In the genomic region with DNA sequence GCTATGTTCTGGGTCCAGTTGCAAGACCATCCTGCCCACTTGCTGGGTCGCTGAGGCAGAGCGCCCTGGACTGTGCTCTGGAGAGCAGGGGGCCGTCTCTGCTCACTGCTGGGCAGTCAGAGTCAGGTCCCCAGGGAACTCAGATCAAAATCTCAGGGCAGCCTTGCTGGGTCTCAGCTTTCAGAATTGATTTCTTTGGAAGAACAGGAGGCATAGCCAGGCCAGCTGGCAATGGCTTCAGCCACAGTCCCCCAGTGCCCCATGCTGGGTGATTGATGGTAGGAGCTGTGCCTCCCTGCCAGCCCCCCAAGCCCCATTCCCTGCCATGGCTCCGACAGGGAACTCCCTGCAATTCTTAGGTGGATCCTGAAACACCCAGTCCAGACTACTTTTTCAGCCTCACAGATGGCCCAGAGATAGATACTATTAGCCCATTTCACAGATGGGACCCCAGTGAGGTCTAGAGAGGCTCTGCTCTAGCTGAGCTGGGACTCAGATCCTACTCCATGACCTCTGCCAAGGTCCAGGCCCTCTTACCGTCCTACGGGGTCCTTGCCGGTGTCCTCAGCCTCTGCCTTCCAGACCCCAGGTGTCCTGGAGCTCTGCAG, we compare ENCODE assay signal across 14 cellular contexts. TPM values are rescaled to one million over a fixed set of nuclear protein-coding genes. Genes with fewer than 3 reads are reported as not detected.
DNase-seq lines count a peak whose midpoint lies in the region; ATAC-seq and TF ChIP-seq lines count a peak whose summit lies in the region.
"Had no signal": no experiment of that assay in that cellular context is flagged by ENCODE, and none has a peak within 500 bp of the region (broad histone marks: within the 10 kb centered on the region; RNA-seq: fewer than 3 reads in every experiment).

No MANE protein-coding gene starts in this region.

- H3K27ac Mint-ChIP-seq in MCF 10A (ENCODE audit: low read depth, unreplicated experiment) = no peak overlapping the region
- H3K27ac Mint-ChIP-seq in activated naive CD8-positive, alpha-beta T cell treated with anti-CD3 and anti-CD28 coated beads for 36 hours = no peak overlapping the region
- H3K27ac Mint-ChIP-seq in effector memory CD8-positive, alpha-beta T cell = peak overlapping the region in 1 of 2 donors; percentile 52

- BruUV-seq in MCF 10A (replicated peaks; lab: Mats Ljungman, UMichigan) = no TSS peak

- ATAC-seq in effector memory CD8-positive, alpha-beta T cell (replicated peaks) = no peak
- ATAC-seq: sciatic nerve had no signal

- peaks cover 0 to 4% of the 10 kb centered on the region in 2 donors for H3K9me3 ChIP-seq in breast epithelium
- H3K9me3 ChIP-seq in vagina = no peaks in the 10 kb centered on the region

- H3K4me3 Mint-ChIP-seq in MCF 10A (ENCODE audit: unreplicated experiment) = no peak overlapping the region
- H3K4me3 Mint-ChIP-seq in activated naive CD8-positive, alpha-beta T cell treated with anti-CD3 and anti-CD28 coated beads for 36 hours = no peak overlapping the region
- H3K4me3 Mint-ChIP-seq in effector memory CD8-positive, alpha-beta T cell = no peak overlapping the region
- H3K4me3 Mint-ChIP-seq: central memory CD8-positive, alpha-beta T cell had no signal

- DNase-seq in breast epithelium (ENCODE audit: low spot score in 2 of 2) = no peak
- DNase-seq in MCF 10A (ENCODE audit: unreplicated experiment) = no peak
- no peak for DNase-seq in fibroblast of pulmonary artery (ENCODE audit: low read depth)
- peak; percentile 64 for DNase-seq in posterior vena cava (ENCODE audit: low spot score)
- DNase-seq in vagina (ENCODE audit: extremely low spot score in 2 of 2) = no peak
- DNase-seq in activated naive CD8-positive, alpha-beta T cell treated with anti-CD3 and anti-CD28 coated beads for 36 hours = no peak
- no peak for DNase-seq in effector memory CD8-positive, alpha-beta T cell
- no peak for DNase-seq in NCI-H146 treated with DMSO at 0.1 percent for 48 hours (lab: John Stamatoyannopoulos, UW; ENCODE audit: unreplicated experiment)
- DNase-seq: activated gamma-delta T cell treated with Interleukin-2 at 50 U/mL for 16 hours, NCI-H1417 treated with DMSO at 0.1 percent for 48 hours had no signal

- no peak for TF ChIP-seq CTCF in breast epithelium (IDR thresholded peaks at IDR 0.05)
- TF ChIP-seq CTCF in MCF 10A (IDR thresholded peaks at IDR 0.05; ENCODE audit: unreplicated experiment) = no peak
- no peak for TF ChIP-seq CTCF in fibroblast of pulmonary artery (IDR thresholded peaks at IDR 0.05; ENCODE audit: low read length, missing control alignments)
- no peak for TF ChIP-seq CTCF in vagina (IDR thresholded peaks at IDR 0.05)

- peaks cover 16 to 18% of the 10 kb centered on the region in 2 donors for H3K4me1 ChIP-seq in breast epithelium
- peaks cover 70% of the 10 kb centered on the region for H3K4me1 ChIP-seq in vagina

- POLR2A ChIA-PET in MCF 10A (lab: Yijun Ruan, JAX) = interaction anchor here (0.6 to 1.6 kb wide), 5 partner anchors 9 to 230 kb away, joined by 3 to 6 read pairs (median 6); a partner anchor contains a TSS

- H3K27ac ChIP-seq in breast epithelium (peak overlapping the region; percentile 85 to 94), vagina (peak overlapping the region; percentile 91)

- peaks cover 7% of the 10 kb centered on the region for H3K9me3 Mint-ChIP-seq in MCF 10A (ENCODE audit: unreplicated experiment)
- peaks cover 11% of the 10 kb centered on the region for H3K9me3 Mint-ChIP-seq in activated naive CD8-positive, alpha-beta T cell treated with anti-CD3 and anti-CD28 coated beads for 36 hours
- peaks cover 1 to 5% of the 10 kb centered on the region in 2 donors for H3K9me3 Mint-ChIP-seq in effector memory CD8-positive, alpha-beta T cell

- H3K4me3 ChIP-seq in breast epithelium = peak overlapping the region; percentile 28 to 60 (median 37)
- peak overlapping the region; percentile 29 for H3K4me3 ChIP-seq in fibroblast of pulmonary artery (replicated peaks; ENCODE audit: low read depth, low read length)
- H3K4me3 ChIP-seq in vagina = peak overlapping the region; percentile 14 to 35

- intact Hi-C loops in breast epithelium (cut with DNase I; ENCODE audit: low total_unique reads) = no loop called here
- intact Hi-C loops in MCF 10A (cut with micrococcal nuclease) = no loop called here
- intact Hi-C loops in posterior vena cava (cut with DNase I) = no loop called here
- intact Hi-C loops in vagina (cut with DNase I) = no loop called here

- no peaks in the 10 kb centered on the region for H3K36me3 ChIP-seq in breast epithelium
- no peaks in the 10 kb centered on the region for H3K36me3 ChIP-seq in vagina

- H3K4me1 Mint-ChIP-seq in MCF 10A (ENCODE audit: insufficient read depth, unreplicated experiment) = peaks cover 12% of the 10 kb centered on the region
- H3K4me1 Mint-ChIP-seq in activated naive CD8-positive, alpha-beta T cell treated with anti-CD3 and anti-CD28 coated beads for 36 hours = no peaks in the 10 kb centered on the region
- H3K4me1 Mint-ChIP-seq in effector memory CD8-positive, alpha-beta T cell (ENCODE audit: low read depth in 2 of 2) = peaks cover 0 to 6% of the 10 kb centered on the region in 2 donors

- H3K27me3 ChIP-seq in breast epithelium (no peaks in the 10 kb centered on the region), vagina (no peaks in the 10 kb centered on the region)

- H3K27me3 Mint-ChIP-seq in MCF 10A (ENCODE audit: insufficient read depth, unreplicated experiment) = no peaks in the 10 kb centered on the region
- H3K27me3 Mint-ChIP-seq in activated naive CD8-positive, alpha-beta T cell treated with anti-CD3 and anti-CD28 coated beads for 36 hours = no peaks in the 10 kb centered on the region
- H3K27me3 Mint-ChIP-seq in effector memory CD8-positive, alpha-beta T cell = peaks cover 0 to 16% of the 10 kb centered on the region in 2 donors
- H3K27me3 Mint-ChIP-seq: central memory CD8-positive, alpha-beta T cell had no signal

- TF ChIP-seq POLR2A in breast epithelium (IDR thresholded peaks at IDR 0.05) = no peak
- no peak for TF ChIP-seq POLR2A in vagina (IDR thresholded peaks at IDR 0.05)

- CTCF ChIA-PET in MCF 10A (lab: Yijun Ruan, JAX) = interaction anchor here (0.6 to 3.5 kb wide), 5 partner anchors 11 to 231 kb away, joined by 3 to 22 read pairs (median 4); a partner anchor contains a TSS

- no peaks in the 10 kb centered on the region for H3K36me3 Mint-ChIP-seq in MCF 10A (ENCODE audit: insufficient read depth, unreplicated experiment)
- no peaks in the 10 kb centered on the region for H3K36me3 Mint-ChIP-seq in activated naive CD8-positive, alpha-beta T cell treated with anti-CD3 and anti-CD28 coated beads for 36 hours
- no peaks in the 10 kb centered on the region for H3K36me3 Mint-ChIP-seq in effector memory CD8-positive, alpha-beta T cell (ENCODE audit: insufficient read depth)

RNA-seq across cellular contexts. Expression of a gene that starts 0.5 kb away (rescaled TPM):
- total RNA-seq in breast epithelium (10 to 100 TPM; 23.0 to 60.3 (median 32.6) TPM), MCF 10A (2022) (1.4 and 1.5 TPM in 2 replicates), posterior vena cava (10 to 100 TPM; 46.6 to 57.0 TPM), vagina (57.2 TPM)
- not detected for total RNA-seq in activated naive CD8-positive, alpha-beta T cell treated with anti-CD3 and anti-CD28 coated beads for 36 hours

RNA-seq across cellular contexts. Expression of a gene that starts 1.5 kb away (rescaled TPM):
- 100 to 1,000 TPM in 1 of 3 donors, 10 to 100 TPM in 2; 52.1 to 255 (median 53.7) TPM for total RNA-seq in breast epithelium
- 4.2 and 7.3 TPM in 2 replicates for total RNA-seq in MCF 10A (2022)
- total RNA-seq in posterior vena cava = 10 to 100 TPM; 55.9 to 61.1 TPM
- 36.6 TPM for total RNA-seq in vagina
- not detected for total RNA-seq in activated naive CD8-positive, alpha-beta T cell treated with anti-CD3 and anti-CD28 coated beads for 36 hours
- total RNA-seq: myocyte had no signal

RNA-seq across cellular contexts. Expression of a gene that starts 11.3 kb away (rescaled TPM):
- total RNA-seq in breast epithelium (1,000 to 10,000 TPM in 1 of 3 donors, 100 to 1,000 TPM in 2; 204 to 1,074 (median 288) TPM), MCF 10A (2022) (60.3 and 89.0 TPM in 2 replicates), posterior vena cava (100 to 1,000 TPM; 188 to 212 TPM), vagina (374 TPM)
- total RNA-seq in activated naive CD8-positive, alpha-beta T cell treated with anti-CD3 and anti-CD28 coated beads for 36 hours = not detected
- total RNA-seq: NCI-H460 had no signal

Comparison
In these comparisons a context has a peak if more than half of its experiments do, and no peak if none do; other contexts are left out.
1. RNA of a gene that starts 11.3 kb away (total RNA-seq): 374 TPM in vagina (single experiment), 204 to 1,074 TPM in breast epithelium, 188 to 212 TPM in posterior vena cava and 60.3 to 89.0 TPM in MCF 10A; not detected in activated naive CD8-positive, alpha-beta T cell treated with anti-CD3 and anti-CD28 coated beads for 36 hours; every median in the first group is over 10 times any median in the second.
2. Peak in every context shown above with its lines, with median percentiles within 50 percentile points of each other: H3K4me3 ChIP-seq.